ENCODE assay signal across 10 cellular contexts in the genomic region with DNA sequence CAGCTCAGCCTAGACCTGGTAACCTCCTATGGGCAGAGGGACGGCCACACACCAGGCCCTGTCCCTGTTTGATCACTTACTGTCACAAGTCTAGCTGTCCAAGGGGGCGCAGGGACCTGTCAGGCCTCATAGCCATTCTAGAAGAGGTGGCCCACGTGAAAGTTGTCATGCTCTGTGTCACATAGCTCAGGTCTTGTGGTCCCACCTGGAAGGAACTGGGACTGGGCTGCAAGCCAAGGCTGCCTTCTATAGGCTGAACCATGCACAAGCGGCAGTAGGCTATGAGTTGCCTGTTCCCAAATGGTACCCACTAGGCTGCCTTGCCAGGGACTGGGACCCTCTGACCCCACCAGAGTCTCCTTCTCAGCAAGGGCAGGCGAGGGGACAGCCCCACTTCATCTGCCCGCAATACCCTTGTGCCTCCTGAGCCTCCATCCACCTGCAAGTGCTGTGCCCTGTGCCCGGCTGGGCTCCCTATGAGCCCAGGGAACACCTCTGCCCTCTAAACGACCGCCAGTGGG.
DNase-seq lines count a peak whose midpoint lies in the region; ATAC-seq, FAIRE-seq and TF ChIP-seq lines count a peak whose summit lies in the region.
"Had no signal": no experiment of that assay in that cellular context is flagged by ENCODE, and none has a peak within 500 bp of the region (broad histone marks: within the 10 kb centered on the region; RNA-seq: fewer than 3 reads in every experiment).

No MANE protein-coding gene starts in this region.

- H4K20me1 ChIP-seq in HCT116 (ENCODE audit: insufficient read depth) (no peaks in the 10 kb centered on the region; the same call in 1 of the 2 replicates), HepG2 (ENCODE audit: insufficient read depth, low read length) (no peaks in the 10 kb centered on the region)

- CTCF ChIA-PET in HCT116 (lab: Charles Lee): no interaction called here
- CTCF ChIA-PET in HepG2 (lab: Yijun Ruan, JAX; ENCODE audit: low intra/inter-chr PET ratio, low total read pairs): no interaction called here
- CTCF ChIA-PET in HEK293T (lab: Yijun Ruan, JAX): interaction anchor here (0.6 kb wide), 1 partner anchor 586 kb away, joined by 3 read pairs; no protein-coding TSS in a partner anchor

- H3K27me3 ChIP-seq in HCT116 (ENCODE audit: insufficient read depth, low read length) (peaks cover 39% of the 10 kb centered on the region), HepG2 (ENCODE audit: control insufficient read depth in 1 of 2, insufficient read depth in 2 of 2, low read length in 2 of 2) (peaks cover 0 to 9% of the 10 kb centered on the region in 2 experiments; a peak in 4 of 5 replicates), right atrium auricular region (no peaks in the 10 kb centered on the region)
- H3K27me3 ChIP-seq: breast epithelium, sigmoid colon had no signal

- H3K27ac ChIP-seq in HCT116 (ENCODE audit: low read depth, low read length) (no peak overlapping the region), HepG2 (ENCODE audit: extremely low read length, insufficient read depth, low read length) (no peak overlapping the region), right atrium auricular region (no peak overlapping the region)
- H3K27ac ChIP-seq: sigmoid colon had no signal

- H3K9me2 ChIP-seq in HCT116 (ENCODE audit: insufficient read depth): no peaks in the 10 kb centered on the region

- TF ChIP-seq POLR2A in HCT116 (IDR thresholded peaks at IDR 0.05; ENCODE audit: borderline replicate concordance, extremely low read depth, insufficient read depth, insufficient read length): no peak
- TF ChIP-seq POLR2A in Raji (IDR thresholded peaks at IDR 0.05; ENCODE audit: insufficient read depth, low read depth, low read length): peak; percentile 2; the same call in 1 of the 2 replicates
- TF ChIP-seq POLR2A in HepG2 (IDR thresholded peaks at IDR 0.05; ENCODE audit: insufficient read depth in 1 of 2, low read depth in 2 of 2, low read length in 2 of 2): no peak

- 30% methylated on average over 6 of the region's 9 CpGs for WGBS in HepG2 (ENCODE audit: low lambda C conversion rate)

- H3K9ac ChIP-seq in HCT116 (ENCODE audit: low read length): no peak overlapping the region
- no peak overlapping the region for H3K9ac ChIP-seq in HepG2 (ENCODE audit: insufficient read depth, low read depth, low read length)

- H3K4me3 ChIP-seq in HCT116 (replicated peaks in 1 of 2; ENCODE audit: low read depth in 1 of 2, low read length in 2 of 2) (no peak overlapping the region), HepG2 (replicated peaks in 1 of 3; ENCODE audit: insufficient read depth in 1 of 3, low read depth in 2 of 3, low read length in 3 of 3) (no peak overlapping the region), right atrium auricular region (no peak overlapping the region)
- H3K4me3 ChIP-seq: breast epithelium, sigmoid colon had no signal

- TF ChIP-seq EP300 in HepG2 (IDR thresholded peaks at IDR 0.05; ENCODE audit: low read depth in 2 of 2, low read length in 2 of 2): no peak
- no peak for TF ChIP-seq EP300 in HepG2 (CRISPR knock-in tag; IDR thresholded peaks at IDR 0.05; ENCODE audit: borderline replicate concordance)

- BruUV-seq in HCT116 (replicated peaks; lab: Mats Ljungman, UMichigan) (no TSS peak), HepG2 (replicated peaks; lab: Mats Ljungman, UMichigan) (no TSS peak)

- no peak for DNase-seq in HCT116 (ENCODE audit: low read depth, low spot score)
- no peak for DNase-seq in HepG2 (ENCODE audit: low spot score)
- DNase-seq in HEK293T (ENCODE audit: extremely low spot score): no peak
- DNase-seq in HT-29 (ENCODE audit: low spot score): no peak
- DNase-seq in right atrium auricular region (ENCODE audit: low spot score): no peak
- DNase-seq: sigmoid colon had no signal

- no peak overlapping the region for H2AFZ ChIP-seq in HCT116 (ENCODE audit: low read depth, low read length, poor library complexity, severe bottlenecking)
- no peak overlapping the region for H2AFZ ChIP-seq in HepG2 (ENCODE audit: low read length)

- RAD21 ChIA-PET in HCT116 (lab: Charles Lee; ENCODE audit: low non-redundant PET in 1 of 2, low total read pairs in 2 of 2, uncharacterized antibody in 2 of 2, unreplicated experiment in 2 of 2): no interaction called here

- H3K4me1 ChIP-seq in HCT116 (ENCODE audit: control insufficient read depth in 1 of 2, insufficient read depth in 2 of 2, low read length in 2 of 2) (peaks cover 40 to 47% of the 10 kb centered on the region in 2 experiments), HepG2 (ENCODE audit: insufficient read depth, low read length) (peaks cover 45% of the 10 kb centered on the region), right atrium auricular region (peaks cover 0 to 14% of the 10 kb centered on the region in 2 donors)

- TF ChIP-seq RAD21 in HCT116 (IDR thresholded peaks at IDR 0.05; ENCODE audit: low read depth) (no peak), HepG2 (CRISPR knock-in tag; IDR thresholded peaks at IDR 0.05) (no peak)

- intact Hi-C loops in HCT116 (cut with micrococcal nuclease) (loop anchor here (10.0 kb wide), 2 partner anchors 222 to 892 kb away; no protein-coding TSS in a partner anchor), HepG2 (cut with micrococcal nuclease; ENCODE audit: unreplicated experiment) (no loop called here)

- H3K79me2 ChIP-seq in HCT116 (ENCODE audit: insufficient read depth, low read length): no peaks in the 10 kb centered on the region
- no peaks in the 10 kb centered on the region for H3K79me2 ChIP-seq in HepG2 (ENCODE audit: insufficient read depth, low read length)

- H3K9me3 ChIP-seq in HCT116 (ENCODE audit: control insufficient read depth in 1 of 2, insufficient read depth in 1 of 2, low read depth in 1 of 2, low read length in 2 of 2): no peaks in the 10 kb centered on the region
- no peaks in the 10 kb centered on the region for H3K9me3 ChIP-seq in HepG2 (ENCODE audit: low read length)
- no peaks in the 10 kb centered on the region for H3K9me3 ChIP-seq in right atrium auricular region
- H3K9me3 ChIP-seq: breast epithelium, sigmoid colon had no signal

- H3K4me2 ChIP-seq in HCT116 (ENCODE audit: low read length) (peak overlapping the region; percentile 58; the same call in 1 of the 2 replicates), HepG2 (ENCODE audit: low read depth, low read length) (no peak overlapping the region)

- 0 out of 2 replicates have a peak, but pooled peaks have one; percentile 13 for ATAC-seq in HCT116
- ATAC-seq in HepG2: no peak; the same call in 2 of the 3 replicates
- no peak for ATAC-seq in GM18519 (IDR thresholded peaks at IDR 0.05; ENCODE audit: low FRiP score, unreplicated experiment)

- no peak for FAIRE-seq in HepG2 (lab: Jason Lieb, UNC)

- in situ Hi-C loops in HepG2 (cut with HindIII; ENCODE audit: extremely low pct_ligation_motif_present, low pct_unique_long_range_greater_than_20kb): no loop called here

- POLR2A ChIA-PET in HCT116 (lab: Charles Lee): no interaction called here
- POLR2A ChIA-PET in HepG2 (lab: Yijun Ruan, JAX): interaction anchor here (1.2 kb wide), 1 partner anchor 586 kb away, joined by 5 read pairs; a partner anchor contains a TSS
- POLR2A ChIA-PET in HEK293T (lab: Yijun Ruan, JAX): no interaction called here

- TF ChIP-seq CTCF in GM12873 (IDR thresholded peaks at IDR 0.05; ENCODE audit: insufficient read depth, low read depth, low read length, missing control alignments): peak; percentile 18
- no peak for TF ChIP-seq CTCF in HCT116 (IDR thresholded peaks at IDR 0.05 in 2 of 3, conservative IDR thresholded peaks at IDR 0.05 in 1 of 3; ENCODE audit: borderline replicate concordance in 1 of 3, insufficient read depth in 1 of 3, low read depth in 2 of 3, low read length in 2 of 3)
- TF ChIP-seq CTCF in HepG2 (CRISPR knock-in tag; IDR thresholded peaks at IDR 0.05): no peak
- TF ChIP-seq CTCF in right atrium auricular region (IDR thresholded peaks at IDR 0.05): no peak

- H3K36me3 ChIP-seq in HCT116 (ENCODE audit: control insufficient read depth in 1 of 2, insufficient read depth in 2 of 2, low read length in 2 of 2) (no peaks in the 10 kb centered on the region), HepG2 (replicated peaks in 1 of 2; ENCODE audit: control insufficient read depth in 1 of 2, insufficient read depth in 2 of 2, low read length in 2 of 2) (no peaks in the 10 kb centered on the region), right atrium auricular region (no peaks in the 10 kb centered on the region)
- H3K36me3 ChIP-seq: breast epithelium, sigmoid colon had no signal

TF ChIP-seq in HCT116, 20 proteins besides CTCF, POLR2A, EP300 and RAD21 (continues in another document):
- TF ChIP-seq SP1 (IDR thresholded peaks at IDR 0.05; ENCODE audit: low read depth) (no peak), ZFX (IDR thresholded peaks at IDR 0.05) (no peak), EZH2phosphoT487 (IDR thresholded peaks at IDR 0.05; ENCODE audit: borderline replicate concordance) (no peak), SRF (IDR thresholded peaks at IDR 0.05; ENCODE audit: low read depth) (no peak), CBX3 (IDR thresholded peaks at IDR 0.05; ENCODE audit: low read depth) (no peak)
- TF ChIP-seq, protein P1, sequence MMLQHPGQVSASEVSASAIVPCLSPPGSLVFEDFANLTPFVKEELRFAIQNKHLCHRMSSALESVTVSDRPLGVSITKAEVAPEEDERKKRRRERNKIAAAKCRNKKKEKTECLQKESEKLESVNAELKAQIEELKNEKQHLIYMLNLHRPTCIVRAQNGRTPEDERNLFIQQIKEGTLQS (IDR thresholded peaks at IDR 0.05): no peak

TF ChIP-seq in HepG2, 621 proteins besides CTCF, POLR2A, EP300 and RAD21:
- TF ChIP-seq ZFP90 (CRISPR knock-in tag; IDR thresholded peaks at IDR 0.05; ENCODE audit: borderline replicate concordance): peak; percentile 76; the same call in 1 of the 2 replicates
- no peak for TF ChIP-seq NKX3-1 (CRISPR knock-in tag; IDR thresholded peaks at IDR 0.05)
- TF ChIP-seq ZFP82 (CRISPR knock-in tag; IDR thresholded peaks at IDR 0.05; ENCODE audit: borderline replicate concordance): no peak
- TF ChIP-seq HIVEP1 (CRISPR knock-in tag; IDR thresholded peaks at IDR 0.05): no peak
- TF ChIP-seq ZNF75D (CRISPR knock-in tag; IDR thresholded peaks at IDR 0.05; ENCODE audit: borderline replicate concordance): no peak
- TF ChIP-seq STAG1 (CRISPR knock-in tag; IDR thresholded peaks at IDR 0.05): no peak

TF ChIP-seq in HEK293T, 16 proteins besides CTCF, POLR2A, EP300 and RAD21 (continues in another document):
- no peak for TF ChIP-seq HDGF (IDR thresholded peaks at IDR 0.05; ENCODE audit: borderline replicate concordance)
- TF ChIP-seq FOXM1 (IDR thresholded peaks at IDR 0.05; ENCODE audit: borderline replicate concordance): no peak
- no peak for TF ChIP-seq NFRKB (IDR thresholded peaks at IDR 0.05)
- no peak for TF ChIP-seq ARNT (IDR thresholded peaks at IDR 0.05)
- no peak for TF ChIP-seq ELF4 (IDR thresholded peaks at IDR 0.05)
- no peak for TF ChIP-seq CTBP1 (IDR thresholded peaks at IDR 0.05; ENCODE audit: borderline replicate concordance)
- TF ChIP-seq TARDBP (IDR thresholded peaks at IDR 0.05): no peak
